Comparison of ENCODE assay signal across 23 cellular contexts in the genomic region with DNA sequence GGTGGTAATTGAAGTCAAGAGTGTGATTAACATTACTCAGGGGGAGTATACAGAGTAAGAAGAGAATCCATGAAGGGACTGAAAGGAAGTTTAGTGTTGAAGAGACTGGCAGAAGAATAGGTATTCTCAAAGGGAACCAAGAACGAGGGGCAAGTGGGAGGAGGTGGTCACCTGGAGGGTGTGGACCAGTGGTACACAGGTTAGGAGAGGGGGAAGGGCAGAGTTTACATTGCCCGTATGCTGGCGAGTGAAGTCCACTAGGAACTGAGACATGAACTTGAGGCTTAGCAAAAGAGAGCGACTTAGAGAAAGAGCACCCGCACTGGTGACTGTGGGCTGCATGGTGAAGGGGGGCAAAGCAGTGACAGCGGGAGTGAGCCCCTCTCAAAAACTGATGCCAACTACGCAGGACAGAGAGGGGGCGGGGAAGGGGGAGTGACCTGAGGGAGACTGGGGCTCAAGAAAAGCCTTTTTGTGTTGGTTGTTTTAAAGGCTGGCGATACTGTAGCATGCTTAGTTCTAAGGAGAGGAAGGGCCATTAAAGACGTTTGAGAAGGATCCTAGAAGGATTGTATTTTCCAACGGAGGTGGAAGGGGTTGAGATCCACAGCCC.
DNase-seq lines count a peak whose midpoint lies in the region; ATAC-seq, FAIRE-seq and TF ChIP-seq lines count a peak whose summit lies in the region.
"Had no signal": no experiment of that assay in that cellular context is flagged by ENCODE, and none has a peak within 500 bp of the region (broad histone marks: within the 10 kb centered on the region; RNA-seq: fewer than 3 reads in every experiment).

No MANE protein-coding gene starts in this region.

- no peaks in the 10 kb centered on the region for H4K20me1 ChIP-seq in HepG2 (ENCODE audit: insufficient read depth, low read length)
- H4K20me1 ChIP-seq: BLaER1 had no signal

- FAIRE-seq in HepG2 (lab: Jason Lieb, UNC) = no peak
- FAIRE-seq: A204.1, GM12878, GM18507, H54 had no signal

- no peaks in the 10 kb centered on the region for H3K9me3 Mint-ChIP-seq in endodermal cell
- H3K9me3 Mint-ChIP-seq in activated CD8-positive, alpha-beta T cell treated with anti-CD3 and anti-CD28 coated beads, Interleukin-2, amount 10 ng/mL, durations not matched to agents 7 days and 5 days (ENCODE audit: insufficient read depth) = no peaks in the 10 kb centered on the region
- H3K9me3 Mint-ChIP-seq: CD8-positive, alpha-beta T cell; IgD-negative memory B cell had no signal

- no peaks in the 10 kb centered on the region for H3K79me2 ChIP-seq in HepG2 (ENCODE audit: insufficient read depth, low read length)

- no peak for TF ChIP-seq CTCF in HepG2 (CRISPR knock-in tag; IDR thresholded peaks at IDR 0.05)
- TF ChIP-seq CTCF in right lobe of liver (IDR thresholded peaks at IDR 0.05) = no peak
- no peak for TF ChIP-seq CTCF in endodermal cell (conservative IDR thresholded peaks at IDR 0.05)
- no peak for TF ChIP-seq CTCF in left lung (IDR thresholded peaks at IDR 0.05)
- no peak for TF ChIP-seq CTCF in breast epithelium (IDR thresholded peaks at IDR 0.05)

- H3K9ac ChIP-seq in HepG2 (ENCODE audit: insufficient read depth, low read depth, low read length) (no peak overlapping the region; the same call in 1 of the 2 replicates), endodermal cell (ENCODE audit: extremely low read depth, low read length, poor library complexity, severe bottlenecking) (no peak overlapping the region)
- H3K9ac ChIP-seq: BLaER1 had no signal

- no peak overlapping the region for H3K27ac Mint-ChIP-seq in endodermal cell
- H3K27ac Mint-ChIP-seq in activated CD8-positive, alpha-beta T cell treated with anti-CD3 and anti-CD28 coated beads, Interleukin-2, amount 10 ng/mL, durations not matched to agents 7 days and 5 days = no peak overlapping the region
- H3K27ac Mint-ChIP-seq: CD8-positive, alpha-beta T cell; IgD-negative memory B cell had no signal

- TF ChIP-seq EP300 in HepG2 (IDR thresholded peaks at IDR 0.05; ENCODE audit: low read depth in 2 of 2, low read length in 2 of 2) (no peak), HepG2 (CRISPR knock-in tag; IDR thresholded peaks at IDR 0.05; ENCODE audit: borderline replicate concordance) (no peak)

- H3K4me2 ChIP-seq in HepG2 (ENCODE audit: low read depth, low read length) = peak overlapping the region; percentile 42
- H3K4me2 ChIP-seq: BLaER1, PC-9 had no signal

- H3K9me3 ChIP-seq in HepG2 (ENCODE audit: low read length) (no peaks in the 10 kb centered on the region), right lobe of liver (no peaks in the 10 kb centered on the region), endodermal cell (ENCODE audit: control insufficient read depth, low read length) (no peaks in the 10 kb centered on the region), left lung (no peaks in the 10 kb centered on the region), breast epithelium (no peaks in the 10 kb centered on the region)
- H3K9me3 ChIP-seq: BLaER1, SJSA1 had no signal

- H3K27me3 ChIP-seq in HepG2 (ENCODE audit: control insufficient read depth in 1 of 2, insufficient read depth in 2 of 2, low read length in 2 of 2) (no peaks in the 10 kb centered on the region), right lobe of liver (no peaks in the 10 kb centered on the region), endodermal cell (ENCODE audit: control insufficient read depth, insufficient read depth, low read length, poor library complexity, severe bottlenecking) (no peaks in the 10 kb centered on the region), left lung (no peaks in the 10 kb centered on the region), breast epithelium (no peaks in the 10 kb centered on the region)
- H3K27me3 ChIP-seq: BLaER1, SJSA1 had no signal

- BruUV-seq in HepG2 (replicated peaks; lab: Mats Ljungman, UMichigan) = no TSS peak

- H3K4me3 ChIP-seq in HepG2 (replicated peaks in 1 of 3; ENCODE audit: insufficient read depth in 1 of 3, low read depth in 2 of 3, low read length in 3 of 3) (no peak overlapping the region), right lobe of liver (no peak overlapping the region), endodermal cell (ENCODE audit: low read length) (no peak overlapping the region), left lung (no peak overlapping the region), breast epithelium (no peak overlapping the region)
- H3K4me3 ChIP-seq: BLaER1, GM12878, PC-9, SJSA1 had no signal

- DNase-seq in HepG2 (ENCODE audit: low spot score) (no peak), right lobe of liver (no peak), endodermal cell (no peak), left lung (no peak), DMS114 treated with DMSO at 0.1 percent for 48 hours (lab: John Stamatoyannopoulos, UW; ENCODE audit: unreplicated experiment) (no peak), breast epithelium (ENCODE audit: low spot score in 2 of 2) (no peak)
- DNase-seq in activated CD8-positive, alpha-beta T cell treated with anti-CD3 and anti-CD28 coated beads, Interleukin-2, amount 10 ng/mL, durations not matched to agents 7 days and 5 days = no peak
- DNase-seq: CD8-positive, alpha-beta T cell; DMS79 treated with DMSO at 0.1 percent for 48 hours; GDM1; NCI-H1105; NCI-H187; NCI-H446; NCI-H748 treated with DMSO at 0.1 percent for 48 hours; PC-9 had no signal

- peaks cover 27% of the 10 kb centered on the region for H3K4me1 Mint-ChIP-seq in endodermal cell
- no peaks in the 10 kb centered on the region for H3K4me1 Mint-ChIP-seq in activated CD8-positive, alpha-beta T cell treated with anti-CD3 and anti-CD28 coated beads, Interleukin-2, amount 10 ng/mL, durations not matched to agents 7 days and 5 days (ENCODE audit: low read depth)
- H3K4me1 Mint-ChIP-seq: IgD-negative memory B cell had no signal

- peak overlapping the region; percentile 10 for H3K4me3 Mint-ChIP-seq in endodermal cell
- no peak overlapping the region for H3K4me3 Mint-ChIP-seq in activated CD8-positive, alpha-beta T cell treated with anti-CD3 and anti-CD28 coated beads, Interleukin-2, amount 10 ng/mL, durations not matched to agents 7 days and 5 days
- H3K4me3 Mint-ChIP-seq: CD8-positive, alpha-beta T cell; IgD-negative memory B cell had no signal

- H3K27me3 Mint-ChIP-seq in endodermal cell (ENCODE audit: insufficient read depth) = no peaks in the 10 kb centered on the region
- H3K27me3 Mint-ChIP-seq in activated CD8-positive, alpha-beta T cell treated with anti-CD3 and anti-CD28 coated beads, Interleukin-2, amount 10 ng/mL, durations not matched to agents 7 days and 5 days (ENCODE audit: low read depth) = peaks cover 5% of the 10 kb centered on the region

- CTCF ChIA-PET in HepG2 (lab: Yijun Ruan, JAX; ENCODE audit: low intra/inter-chr PET ratio, low total read pairs) = no interaction called here
- CTCF ChIA-PET in activated CD8-positive, alpha-beta T cell treated with anti-CD3 and anti-CD28 coated beads, Interleukin-2, amount 10 ng/mL, durations not matched to agents 7 days and 5 days (lab: Charles Lee) = no interaction called here

- POLR2A ChIA-PET in HepG2 (lab: Yijun Ruan, JAX) = no interaction called here
- POLR2A ChIA-PET in activated CD8-positive, alpha-beta T cell treated with anti-CD3 and anti-CD28 coated beads, Interleukin-2, amount 10 ng/mL, durations not matched to agents 7 days and 5 days (lab: Charles Lee) = no interaction called here

- H3K4me1 ChIP-seq in HepG2 (ENCODE audit: insufficient read depth, low read length) (peaks cover 57% of the 10 kb centered on the region), right lobe of liver (no peaks in the 10 kb centered on the region), endodermal cell (ENCODE audit: control insufficient read depth, insufficient read depth, low read length) (peaks cover 10% of the 10 kb centered on the region), left lung (no peaks in the 10 kb centered on the region), breast epithelium (no peaks in the 10 kb centered on the region)
- H3K4me1 ChIP-seq: BLaER1, SJSA1 had no signal

- intact Hi-C loops in HepG2 (cut with micrococcal nuclease; ENCODE audit: unreplicated experiment) = no loop called here
- intact Hi-C loops in right lobe of liver (cut with DNase I) = no loop called here
- intact Hi-C loops in left lung (cut with DNase I) = no loop called here
- intact Hi-C loops in breast epithelium (cut with DNase I; ENCODE audit: low total_unique reads) = no loop called here

- WGBS in HepG2 (ENCODE audit: low lambda C conversion rate) = 58% methylated on average over 11 of the region's 11 CpGs
- WGBS in right lobe of liver (ENCODE audit: insufficient coverage, low coverage, low lambda C conversion rate, missing lambda C conversion rate) = 24% methylated on average over 9 of the region's 11 CpGs
- 78 to 84% methylated on average over 9 to 11 of the region's 11 CpGs for WGBS in endodermal cell (ENCODE audit: insufficient coverage in 1 of 2, insufficient read length in 1 of 2), 2 experiments

- H3K27ac ChIP-seq in HepG2 (ENCODE audit: extremely low read length, insufficient read depth, low read length) (peak overlapping the region; percentile 16), right lobe of liver (no peak overlapping the region), endodermal cell (ENCODE audit: low read depth, low read length) (no peak overlapping the region), left lung (no peak overlapping the region), breast epithelium (no peak overlapping the region)
- H3K27ac ChIP-seq: BLaER1, PC-9, SJSA1 had no signal

- TF ChIP-seq POLR2A in HepG2 (IDR thresholded peaks at IDR 0.05; ENCODE audit: insufficient read depth in 1 of 2, low read depth in 2 of 2, low read length in 2 of 2) (no peak), right lobe of liver (IDR thresholded peaks at IDR 0.05) (no peak), breast epithelium (IDR thresholded peaks at IDR 0.05) (no peak)

- in situ Hi-C loops in HepG2 (cut with HindIII; ENCODE audit: extremely low pct_ligation_motif_present, low pct_unique_long_range_greater_than_20kb) = loop anchor here (25.0 kb wide), 1 partner anchor 494 kb away; no protein-coding TSS in a partner anchor

- ATAC-seq in HepG2 (no peak), right lobe of liver (no peak), left lung (peak; percentile 41), GM18861 (IDR thresholded peaks at IDR 0.05; ENCODE audit: unreplicated experiment) (no peak)
- ATAC-seq in activated CD8-positive, alpha-beta T cell treated with anti-CD3 and anti-CD28 coated beads, Interleukin-2, amount 10 ng/mL, durations not matched to agents 7 days and 5 days = no peak
- ATAC-seq: CD8-positive, alpha-beta T cell; GM12878 had no signal

- TF ChIP-seq RAD21 in HepG2 (CRISPR knock-in tag; IDR thresholded peaks at IDR 0.05) = no peak

- no peaks in the 10 kb centered on the region for H3K36me3 Mint-ChIP-seq in endodermal cell (ENCODE audit: low read depth)
- no peaks in the 10 kb centered on the region for H3K36me3 Mint-ChIP-seq in activated CD8-positive, alpha-beta T cell treated with anti-CD3 and anti-CD28 coated beads, Interleukin-2, amount 10 ng/mL, durations not matched to agents 7 days and 5 days (ENCODE audit: low read depth)
- H3K36me3 Mint-ChIP-seq: CD8-positive, alpha-beta T cell; IgD-negative memory B cell had no signal

- H3K36me3 ChIP-seq in HepG2 (replicated peaks in 1 of 2; ENCODE audit: control insufficient read depth in 1 of 2, insufficient read depth in 2 of 2, low read length in 2 of 2) (no peaks in the 10 kb centered on the region), right lobe of liver (no peaks in the 10 kb centered on the region), endodermal cell (ENCODE audit: control insufficient read depth, insufficient read depth, low read length) (no peaks in the 10 kb centered on the region), left lung (no peaks in the 10 kb centered on the region), breast epithelium (no peaks in the 10 kb centered on the region)
- H3K36me3 ChIP-seq: BLaER1, SJSA1 had no signal

- H2AFZ ChIP-seq in HepG2 (ENCODE audit: low read length) = no peak overlapping the region
- H2AFZ ChIP-seq: PC-9 had no signal
